ENCODE assay signal across 8 cellular contexts in the genomic region with DNA sequence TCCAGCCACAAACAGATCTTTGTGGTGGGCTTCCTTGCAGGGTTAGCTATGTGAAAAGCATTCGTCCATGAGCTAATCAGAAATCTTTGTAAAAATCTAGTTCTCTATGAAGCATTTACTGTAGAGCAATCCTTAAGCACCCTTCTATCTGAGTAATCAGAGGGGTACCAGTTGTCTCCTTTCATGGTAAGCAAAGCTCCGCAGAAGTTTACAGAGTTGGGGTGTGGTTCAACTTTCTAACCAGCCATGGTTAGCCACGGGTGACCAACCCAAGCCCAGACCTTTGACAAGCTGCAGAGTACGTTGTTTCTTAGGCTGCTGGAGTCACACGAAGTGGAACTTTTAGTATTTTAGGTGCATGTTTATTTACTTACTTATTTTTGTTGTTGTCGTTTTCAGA.
DNase-seq lines count a peak whose midpoint lies in the region; ATAC-seq, FAIRE-seq and TF ChIP-seq lines count a peak whose summit lies in the region.

No MANE protein-coding gene starts in this region.

- intact Hi-C loops in aorta (cut with DNase I) = no loop called here

- 71 to 79% methylated on average over 6 of the region's 6 CpGs for WGBS in aorta, 2 donors

- H3K4me1 ChIP-seq in aorta (ENCODE audit: control insufficient read depth in 1 of 2, insufficient read depth in 2 of 2, low read length in 2 of 2) = peaks cover 0 to 7% of the 10 kb centered on the region in 2 donors

- H3K36me3 Mint-ChIP-seq in activated T-cell treated with anti-CD3 and anti-CD28 coated beads, Interleukin-2, amount 50 U/mL, for 72 hours (ENCODE audit: insufficient read depth in 2 of 2) = peaks cover 0 to 2% of the 10 kb centered on the region in 2 donors

- peaks cover 0 to 3% of the 10 kb centered on the region in 2 donors for H3K36me3 ChIP-seq in aorta (ENCODE audit: control insufficient read depth in 1 of 2, insufficient read depth in 2 of 2, low read length in 1 of 2)

- H3K4me3 Mint-ChIP-seq in activated T-cell treated with anti-CD3 and anti-CD28 coated beads, Interleukin-2, amount 50 U/mL, for 72 hours = no peak overlapping the region

- H3K4me1 Mint-ChIP-seq in activated T-cell treated with anti-CD3 and anti-CD28 coated beads, Interleukin-2, amount 50 U/mL, for 72 hours (ENCODE audit: low read depth) = peaks cover 36% of the 10 kb centered on the region

- peak; percentile 33 for DNase-seq in myocyte (ENCODE audit: low read depth)
- DNase-seq in D721Med (ENCODE audit: insufficient read length, low spot score) = no peak
- no peak for DNase-seq in KG1 (lab: John Stamatoyannopoulos, UW)
- no peak for DNase-seq in aorta
- no peak for DNase-seq in activated T-cell treated with anti-CD3 and anti-CD28 coated beads, Interleukin-2, amount 50 U/mL, for 72 hours

- no peak overlapping the region for H3K27ac ChIP-seq in aorta (ENCODE audit: low read depth in 1 of 2, low read length in 2 of 2)

- H3K27ac Mint-ChIP-seq in activated T-cell treated with anti-CD3 and anti-CD28 coated beads, Interleukin-2, amount 50 U/mL, for 72 hours = no peak overlapping the region

- H3K9me3 Mint-ChIP-seq in activated T-cell treated with anti-CD3 and anti-CD28 coated beads, Interleukin-2, amount 50 U/mL, for 72 hours = no peaks in the 10 kb centered on the region

- no peaks in the 10 kb centered on the region for H3K9me3 ChIP-seq in aorta (ENCODE audit: control insufficient read depth, low read length)

- H3K27me3 ChIP-seq in aorta (ENCODE audit: control insufficient read depth in 1 of 2, insufficient read depth in 2 of 2, low read length in 1 of 2) = no peaks in the 10 kb centered on the region

- H3K27me3 Mint-ChIP-seq in activated T-cell treated with anti-CD3 and anti-CD28 coated beads, Interleukin-2, amount 50 U/mL, for 72 hours (ENCODE audit: low read depth) = no peaks in the 10 kb centered on the region

- ATAC-seq in GM18511 (IDR thresholded peaks at IDR 0.05; ENCODE audit: unreplicated experiment) (peak; percentile 73), GM21619 (IDR thresholded peaks at IDR 0.05; ENCODE audit: unreplicated experiment) (peak; percentile 44), HG03558 (IDR thresholded peaks at IDR 0.05; ENCODE audit: extremely low read depth, unreplicated experiment) (peak; percentile 12), aorta (ENCODE audit: low FRiP score) (no peak)
- no peak for ATAC-seq in activated T-cell treated with anti-CD3 and anti-CD28 coated beads, Interleukin-2, amount 50 U/mL, for 72 hours (replicated peaks in 1 of 2)

- no peak overlapping the region for H3K4me3 ChIP-seq in aorta (ENCODE audit: low read length in 2 of 2)

- no peak for TF ChIP-seq CTCF in D721Med (IDR thresholded peaks at IDR 0.05; ENCODE audit: insufficient read depth, missing control alignments)

- no peak for FAIRE-seq in D721Med (lab: Jason Lieb, UNC)

Comparison
In these comparisons a context has a peak if more than half of its experiments do, and no peak if none do; other contexts are left out.
1. ATAC-seq: peak in GM18511 (single experiment), GM21619 (single experiment) and HG03558 (single experiment); none in aorta (single experiment) and activated T-cell treated with anti-CD3 and anti-CD28 coated beads, Interleukin-2, amount 50 U/mL, for 72 hours (0 of 2).